In the genomic region with DNA sequence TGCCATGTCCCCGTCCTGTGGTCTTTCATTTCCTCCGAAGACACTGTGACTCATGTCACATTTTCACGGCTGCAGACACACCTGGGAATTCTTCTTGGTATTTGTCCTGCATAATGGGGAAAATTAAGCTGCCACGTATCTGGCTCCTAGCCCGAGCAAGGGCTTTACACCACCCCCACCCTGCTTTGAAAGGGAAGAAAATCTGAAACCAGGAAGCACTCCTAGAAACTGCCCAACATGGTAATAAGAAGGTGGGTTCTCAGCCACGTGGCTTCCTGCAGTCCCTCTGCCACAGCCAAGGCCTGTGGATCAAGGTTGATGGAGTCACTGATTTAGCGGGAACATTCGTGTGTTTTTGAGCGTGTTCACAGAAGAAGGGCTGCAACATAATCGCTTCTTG, we compare ENCODE assay signal across 19 cellular contexts.
DNase-seq lines count a peak whose midpoint lies in the region; ATAC-seq and TF ChIP-seq lines count a peak whose summit lies in the region.
"Had no signal": no experiment of that assay in that cellular context is flagged by ENCODE, and none has a peak within 500 bp of the region (broad histone marks: within the 10 kb centered on the region; RNA-seq: fewer than 3 reads in every experiment).

No MANE protein-coding gene starts in this region.

- H2BK5ac ChIP-seq in neuronal stem cell (ENCODE audit: low read length), result no peak overlapping the region

- H2BK15ac ChIP-seq in neuronal stem cell (ENCODE audit: low read length), result peak overlapping the region; percentile 71

- no peak overlapping the region for H3K23ac ChIP-seq in neuronal stem cell (ENCODE audit: low read depth, low read length, poor library complexity)

- H3K18ac ChIP-seq in neuronal stem cell (ENCODE audit: low read length), result peak overlapping the region; percentile 32

- H3K27ac ChIP-seq in BLaER1 treated with 17β-estradiol and CSF1 and Interleukin-3, amounts not matched to agents 10 nM and 100 nM, result peak overlapping the region in 4 of 11 experiments; percentile 24 to 49 (median 36); a peak in 3 of 22 replicates
- H3K27ac ChIP-seq in neuronal stem cell (replicated peaks; ENCODE audit: low read length), result no peak overlapping the region
- H3K27ac ChIP-seq: brain microvascular endothelial cell, colonic mucosa, upper lobe of left lung, VCaP had no signal

- H2AK5ac ChIP-seq in neuronal stem cell (ENCODE audit: low read depth, low read length), result no peak overlapping the region

- no peak overlapping the region for H3K14ac ChIP-seq in neuronal stem cell (ENCODE audit: low read length)

- WGBS in neuronal stem cell (ENCODE audit: extremely low coverage in 2 of 2, insufficient read length in 2 of 2, insufficient replicate concordance in 1 of 2), 2 donors, result no CpG with 5 or more reads among the region's 10 CpGs

- H3K4me1 ChIP-seq in BLaER1 treated with 17β-estradiol and CSF1 and Interleukin-3, amounts not matched to agents 10 nM and 100 nM, result peaks cover 17 to 58% (median 52%) of the 10 kb centered on the region in 10 experiments
- peaks cover 0 to 20% of the 10 kb centered on the region in 2 donors for H3K4me1 ChIP-seq in neuronal stem cell (ENCODE audit: control insufficient read depth in 2 of 2, insufficient read depth in 1 of 2, low read depth in 1 of 2, low read length in 2 of 2)
- H3K4me1 ChIP-seq: colonic mucosa, HAP-1, upper lobe of left lung had no signal

- peak overlapping the region; percentile 59 to 78 (median 71) for H3K4me2 ChIP-seq in BLaER1 treated with 17β-estradiol and CSF1 and Interleukin-3, amounts not matched to agents 10 nM and 100 nM
- no peak overlapping the region for H3K4me2 ChIP-seq in neuronal stem cell (ENCODE audit: insufficient read depth, low read length, poor library complexity, severe bottlenecking)

- H4K8ac ChIP-seq in neuronal stem cell (ENCODE audit: low read depth, low read length), result no peak overlapping the region

- no peak overlapping the region for H3K4ac ChIP-seq in neuronal stem cell (ENCODE audit: low read length)

- H2AFZ ChIP-seq in neuronal stem cell (ENCODE audit: low read length), result no peak overlapping the region

- no peak overlapping the region for H3K4me3 ChIP-seq in BLaER1 treated with 17β-estradiol and CSF1 and Interleukin-3, amounts not matched to agents 10 nM and 100 nM
- no peak overlapping the region for H3K4me3 ChIP-seq in neuronal stem cell (ENCODE audit: low read length in 2 of 2)
- H3K4me3 ChIP-seq: colonic mucosa, HAP-1, upper lobe of left lung had no signal

- H3K9ac ChIP-seq in BLaER1 treated with 17β-estradiol and CSF1 and Interleukin-3, amounts not matched to agents 10 nM and 100 nM, result no peak overlapping the region
- no peak overlapping the region for H3K9ac ChIP-seq in neuronal stem cell (ENCODE audit: low read depth, low read length, poor library complexity)

- no peak overlapping the region for H4K91ac ChIP-seq in neuronal stem cell (ENCODE audit: low read depth, low read length, poor library complexity)

- peaks cover 0 to 21% (median 3%) of the 10 kb centered on the region in 11 experiments; a peak in 8 of 22 replicates for H4K20me1 ChIP-seq in BLaER1 treated with 17β-estradiol and CSF1 and Interleukin-3, amounts not matched to agents 10 nM and 100 nM

- DNase-seq in LoVo (ENCODE audit: low spot score), result peak; percentile 13
- peak; percentile 47 for DNase-seq in cerebellar cortex (ENCODE audit: low spot score)
- DNase-seq in neuronal stem cell (ENCODE audit: low spot score), result no peak
- DNase-seq in NCI-H2227 treated with DMSO at 0.1 percent for 48 hours (lab: John Stamatoyannopoulos, UW), result no peak
- no peak for DNase-seq in activated gamma-delta T cell treated with Interleukin-2 at 50 U/mL for 16 hours
- DNase-seq: activated CD4-positive, alpha-beta T cell treated with anti-CD3 and anti-CD28 coated beads, Interleukin-2, amount 10 ng/mL, durations not matched to agents 7 days and 5 days; brain microvascular endothelial cell; Calu3; colonic mucosa; kidney; mammary epithelial cell; NCI-H1694 treated with DMSO at 0.1 percent for 48 hours; stimulated activated naive CD8-positive, alpha-beta T cell treated with anti-CD3 and anti-CD28 coated beads, Interleukin-15, amount 100 ng/mL, for 72 hours; upper lobe of left lung had no signal

- H2BK12ac ChIP-seq in neuronal stem cell (ENCODE audit: low read length), result no peak overlapping the region

- no peaks in the 10 kb centered on the region for H3K79me1 ChIP-seq in neuronal stem cell (ENCODE audit: low read depth, low read length)

- no peaks in the 10 kb centered on the region for H3K36me3 ChIP-seq in BLaER1 treated with 17β-estradiol and CSF1 and Interleukin-3, amounts not matched to agents 10 nM and 100 nM
- H3K36me3 ChIP-seq in neuronal stem cell (replicated peaks in 1 of 2; ENCODE audit: control insufficient read depth in 2 of 2, insufficient read depth in 2 of 2, low read length in 2 of 2), result no peaks in the 10 kb centered on the region
- H3K36me3 ChIP-seq: brain microvascular endothelial cell, colonic mucosa, HAP-1, upper lobe of left lung had no signal

- peaks cover 54 to 69% (median 64%) of the 10 kb centered on the region in 11 experiments for H3K27me3 ChIP-seq in BLaER1 treated with 17β-estradiol and CSF1 and Interleukin-3, amounts not matched to agents 10 nM and 100 nM
- no peaks in the 10 kb centered on the region for H3K27me3 ChIP-seq in neuronal stem cell (ENCODE audit: control insufficient read depth in 3 of 3, insufficient read depth in 3 of 3, low read depth in 1 of 3, low read length in 3 of 3)
- H3K27me3 ChIP-seq: brain microvascular endothelial cell, colonic mucosa, upper lobe of left lung had no signal

- H2BK120ac ChIP-seq in neuronal stem cell (ENCODE audit: low read depth, low read length), result no peak overlapping the region

- no peak for ATAC-seq in GM19452 (IDR thresholded peaks at IDR 0.05; ENCODE audit: unreplicated experiment)
- ATAC-seq in SK-N-SH treated with all-trans-retinoic acid at 6 μM for 48 hours, result no peak
- ATAC-seq: stimulated activated naive CD8-positive, alpha-beta T cell treated with anti-CD3 and anti-CD28 coated beads, Interleukin-15, amount 100 ng/mL, for 72 hours had no signal

- H3K9me3 ChIP-seq in BLaER1 treated with 17β-estradiol and CSF1 and Interleukin-3, amounts not matched to agents 10 nM and 100 nM (replicated peaks in 1 of 11), result no peaks in the 10 kb centered on the region
- H3K9me3 ChIP-seq in neuronal stem cell (replicated peaks in 1 of 2; ENCODE audit: control insufficient read depth in 2 of 2, insufficient read depth in 1 of 2, low read depth in 1 of 2, low read length in 2 of 2), result no peaks in the 10 kb centered on the region
- H3K9me3 ChIP-seq: colonic mucosa, HAP-1, upper lobe of left lung had no signal

TF ChIP-seq in SK-N-SH treated with all-trans-retinoic acid at 6 μM for 48 hours, 23 proteins besides CTCF, POLR2A, EP300 and RAD21:
- TF ChIP-seq GLIS3 (CRISPR knock-in tag; IDR thresholded peaks at IDR 0.05) (no peak), ZNF8 (CRISPR knock-in tag; IDR thresholded peaks at IDR 0.05) (no peak), ISL1 (CRISPR knock-in tag; IDR thresholded peaks at IDR 0.05) (no peak)
TF ChIP-seq in SK-N-SH treated with all-trans-retinoic acid at 6 μM for 48 hours: peak in this region for 0.

Comparison
In these comparisons a context has a peak if more than half of its experiments do, and no peak if none do; other contexts are left out.
1. DNase-seq: peak in LoVo (single experiment) and cerebellar cortex (single experiment); none in neuronal stem cell (single experiment), NCI-H2227 treated with DMSO at 0.1 percent for 48 hours (single experiment) and activated gamma-delta T cell treated with Interleukin-2 at 50 U/mL for 16 hours (single experiment).